Comparison of ENCODE assay signal across 27 cellular contexts in the genomic region with DNA sequence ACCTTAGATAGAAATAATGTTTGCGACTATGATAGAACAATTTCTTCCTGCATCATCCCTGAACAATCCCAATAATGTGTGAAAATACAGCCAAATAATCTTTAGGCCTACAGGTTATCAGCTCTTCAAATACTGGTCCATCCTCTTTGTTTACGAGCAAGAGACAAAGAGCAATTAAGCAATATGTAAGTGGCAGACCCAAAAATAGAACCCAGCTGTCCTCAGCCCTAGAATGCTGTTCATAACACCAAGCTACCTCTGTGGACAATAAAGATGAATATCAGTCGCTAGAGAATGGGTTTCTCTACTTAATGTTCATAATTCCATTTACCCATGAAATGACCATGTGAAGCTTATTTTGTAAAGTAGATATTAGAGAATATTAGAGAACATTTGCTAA.
"Had no signal": no experiment of that assay in that cellular context is flagged by ENCODE, and none has a peak within 500 bp of the region (broad histone marks: within the 10 kb centered on the region; RNA-seq: fewer than 3 reads in every experiment).

No MANE protein-coding gene starts in this region.

- ATAC-seq: body of pancreas; mucosa of descending colon; stimulated activated naive CD8-positive, alpha-beta T cell treated with anti-CD3 and anti-CD28 coated beads, Interleukin-15, Interleukin-2, amounts not matched to agents 100 U/mL and 50 U/mL, for 24 hours had no signal

- H3K9me3 ChIP-seq: body of pancreas, esophagus squamous epithelium, left ventricle myocardium inferior, mucosa of descending colon, neutrophil, ovary, prostate gland, right atrium auricular region, testis, transverse colon had no signal

- H3K27ac ChIP-seq: body of pancreas, esophagus squamous epithelium, hepatocyte, left ventricle myocardium inferior, neutrophil, ovary, prostate gland, right atrium auricular region, testis, transverse colon, VCaP had no signal

- H3K4me3 ChIP-seq: body of pancreas, esophagus squamous epithelium, hepatocyte, left ventricle myocardium inferior, lung, mucosa of descending colon, ovary, prostate gland, right atrium auricular region, testis, transverse colon had no signal

- H3K36me3 ChIP-seq: esophagus squamous epithelium, left ventricle myocardium inferior, neutrophil, ovary, prostate gland, right atrium auricular region, transverse colon had no signal

- H3K4me1 ChIP-seq: body of pancreas, esophagus squamous epithelium, left ventricle myocardium inferior, prostate gland, right atrium auricular region, testis, transverse colon had no signal

- H3K27me3 ChIP-seq: body of pancreas, ovary, right atrium auricular region, testis had no signal

- DNase-seq: activated CD4-positive, alpha-beta T cell treated with anti-CD3 and anti-CD28 coated beads for 4 hours; activated CD4-positive, alpha-beta T cell treated with anti-CD3 and anti-CD28 coated beads, Interleukin-2, amount 50 U/mL, for 48 hours; activated CD8-positive, alpha-beta memory T cell treated with anti-CD3 and anti-CD28 coated beads for 24 hours; activated effector memory CD4-positive, alpha-beta T cell treated with Interleukin-2 at 50 U/mL for 16 hours; activated naive CD4-positive, alpha-beta T cell treated with Interleukin-2 at 50 U/mL for 16 hours; aorta; body of pancreas; dermis blood vessel endothelial cell; effector CD4-positive, alpha-beta T cell; esophagus squamous epithelium; foreskin melanocyte; islet precursor cell; left ventricle myocardium inferior; mucosa of descending colon; naive B cell; nephron progenitor cell; ovary; stimulated activated CD4-positive, alpha-beta T cell treated with anti-CD3 and anti-CD28 coated beads, Interleukin-2, amount 100 ng/mL, for 48 hours; stimulated activated naive CD8-positive, alpha-beta T cell treated with anti-CD3 and anti-CD28 coated beads, Interleukin-15, Interleukin-2, amounts not matched to agents 100 U/mL and 50 U/mL, for 24 hours; testis; transverse colon had no signal
